In the genomic region with DNA sequence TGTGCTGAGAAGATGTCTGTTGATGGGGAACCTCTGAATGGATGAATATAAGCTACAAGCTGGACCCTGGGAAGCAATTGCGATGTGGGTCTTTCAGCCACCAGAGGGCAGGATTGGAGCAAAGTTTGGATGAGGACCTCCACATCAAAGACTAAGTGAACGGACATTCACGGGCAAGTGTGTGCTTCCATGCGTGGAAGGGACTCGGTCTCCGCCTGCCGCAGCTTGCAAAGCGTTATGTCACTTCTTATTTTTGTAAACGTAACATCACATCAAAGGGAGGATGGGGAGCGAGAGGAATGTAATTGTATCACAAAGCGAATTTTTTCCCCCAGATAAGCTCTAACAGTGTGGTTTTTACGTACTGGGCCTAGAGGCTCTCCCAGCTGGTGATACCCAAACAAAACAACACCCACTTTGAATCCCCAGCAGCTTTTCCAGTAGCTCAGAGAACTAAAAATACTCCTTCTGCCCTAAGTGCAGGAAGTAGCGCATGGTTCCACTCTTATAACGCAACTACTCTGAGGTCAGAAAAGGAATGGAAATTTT, we compare ENCODE assay signal across 8 cellular contexts.
DNase-seq lines count a peak whose midpoint lies in the region; ATAC-seq and TF ChIP-seq lines count a peak whose summit lies in the region.

No MANE protein-coding gene starts in this region.

- no peaks in the 10 kb centered on the region for H3K36me3 Mint-ChIP-seq in chondrocyte (ENCODE audit: low read depth)

- peak overlapping the region; percentile 81 for H3K27ac Mint-ChIP-seq in chondrocyte (ENCODE audit: unreplicated experiment)

- peak overlapping the region; percentile 63 for H3K4me3 Mint-ChIP-seq in chondrocyte (ENCODE audit: unreplicated experiment)

- peak overlapping the region; percentile 45 for H3K4me3 ChIP-seq in AG04449 (ENCODE audit: low read depth, low read length)

- H3K27me3 Mint-ChIP-seq in chondrocyte (ENCODE audit: low read depth) = no peaks in the 10 kb centered on the region

- TF ChIP-seq CTCF in AG04449 (IDR thresholded peaks at IDR 0.05; ENCODE audit: insufficient read depth, low read length, missing control alignments) (peak; percentile 82), chondrocyte (IDR thresholded peaks at IDR 0.05) (peak; percentile 83)

- ATAC-seq in GM18858 (IDR thresholded peaks at IDR 0.05; ENCODE audit: unreplicated experiment) = peak; percentile 74
- peak; percentile 74 for ATAC-seq in HG03097 (IDR thresholded peaks at IDR 0.05; ENCODE audit: low FRiP score, unreplicated experiment)

- CTCF ChIA-PET in AG04449 (lab: Yijun Ruan, JAX) = interaction anchor here (0.5 to 3.3 kb wide), 59 partner anchors 8 to 832 kb away, joined by 3 to 47 read pairs (median 5); no protein-coding TSS in a partner anchor

- DNase-seq in AG04449 (ENCODE audit: low read depth, low spot score) (peak; percentile 67), NCI-H2171 treated with DMSO at 0.1 percent for 48 hours (lab: John Stamatoyannopoulos, UW) (peak; percentile 34), chondrocyte (ENCODE audit: low spot score) (peak; percentile 63), kidney glomerular epithelial cell (lab: John Stamatoyannopoulos, UW) (peak; percentile 95)
- DNase-seq in activated CD4-positive, CD25-positive, alpha-beta regulatory T cell treated with anti-CD3 and anti-CD28 coated beads, Interleukin-2, amount 50 U/mL, for 16 hours (ENCODE audit: low read depth, low spot score) = peak; percentile 32
- DNase-seq in stimulated activated CD4-positive, alpha-beta T cell treated with anti-CD3 and anti-CD28 coated beads, Interleukin-15, amount 100 ng/mL, for 48 hours (ENCODE audit: low read depth in 2 of 2) = peak; percentile 51 to 72

- H3K4me1 Mint-ChIP-seq in chondrocyte (ENCODE audit: low read depth) = peaks cover 45% of the 10 kb centered on the region

- POLR2A ChIA-PET in AG04449 (lab: Yijun Ruan, JAX) = interaction anchor here (0.6 kb wide), 1 partner anchor 33 kb away, joined by 3 read pairs; no protein-coding TSS in a partner anchor

- no peaks in the 10 kb centered on the region for H3K9me3 Mint-ChIP-seq in chondrocyte (ENCODE audit: low read depth)

Comparison
In these comparisons a context has a peak if more than half of its experiments do, and no peak if none do; other contexts are left out.
1. Peak in every context shown above with its lines: DNase-seq, ATAC-seq and H3K4me3 ChIP-seq.
2. DNase-seq: peak in every context shown above with its lines; median percentile 95 in kidney glomerular epithelial cell; 67 in AG04449; 63 in chondrocyte; 62 in stimulated activated CD4-positive, alpha-beta T cell treated with anti-CD3 and anti-CD28 coated beads, Interleukin-15, amount 100 ng/mL, for 48 hours; 34 in NCI-H2171 treated with DMSO at 0.1 percent for 48 hours; 32 in activated CD4-positive, CD25-positive, alpha-beta regulatory T cell treated with anti-CD3 and anti-CD28 coated beads, Interleukin-2, amount 50 U/mL, for 16 hours.